1 cellular context compared by ENCODE assay signal in the genomic region with DNA sequence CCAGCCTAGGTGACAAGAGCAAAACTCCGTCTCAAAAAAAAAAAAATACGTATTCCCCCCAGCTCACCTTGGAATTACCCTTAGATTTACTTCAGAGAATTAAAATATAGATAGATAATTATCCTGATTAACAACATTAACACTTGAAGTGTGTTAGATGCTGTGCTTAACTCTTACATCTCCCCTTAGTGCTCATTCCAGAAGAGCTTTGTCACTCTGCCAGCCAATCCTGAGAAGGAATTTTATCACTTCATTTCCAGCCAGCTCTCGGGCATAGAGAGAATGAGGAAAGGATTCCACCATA.
TF ChIP-seq lines count a peak whose summit lies in the region.

No MANE protein-coding gene starts in this region.

TF ChIP-seq in K562, 482 proteins besides CTCF, POLR2A, EP300 and RAD21:
- 0 out of 2 replicates have a peak, but pooled peaks have one; percentile 32 for TF ChIP-seq NFIC (IDR thresholded peaks at IDR 0.05)
- TF ChIP-seq TCF7L2 (IDR thresholded peaks at IDR 0.05; ENCODE audit: low read depth, low read length), result no peak
- TF ChIP-seq ZEB2 (IDR thresholded peaks at IDR 0.05), result no peak
TF ChIP-seq in K562: peak in this region for 1.
